In the genomic region with DNA sequence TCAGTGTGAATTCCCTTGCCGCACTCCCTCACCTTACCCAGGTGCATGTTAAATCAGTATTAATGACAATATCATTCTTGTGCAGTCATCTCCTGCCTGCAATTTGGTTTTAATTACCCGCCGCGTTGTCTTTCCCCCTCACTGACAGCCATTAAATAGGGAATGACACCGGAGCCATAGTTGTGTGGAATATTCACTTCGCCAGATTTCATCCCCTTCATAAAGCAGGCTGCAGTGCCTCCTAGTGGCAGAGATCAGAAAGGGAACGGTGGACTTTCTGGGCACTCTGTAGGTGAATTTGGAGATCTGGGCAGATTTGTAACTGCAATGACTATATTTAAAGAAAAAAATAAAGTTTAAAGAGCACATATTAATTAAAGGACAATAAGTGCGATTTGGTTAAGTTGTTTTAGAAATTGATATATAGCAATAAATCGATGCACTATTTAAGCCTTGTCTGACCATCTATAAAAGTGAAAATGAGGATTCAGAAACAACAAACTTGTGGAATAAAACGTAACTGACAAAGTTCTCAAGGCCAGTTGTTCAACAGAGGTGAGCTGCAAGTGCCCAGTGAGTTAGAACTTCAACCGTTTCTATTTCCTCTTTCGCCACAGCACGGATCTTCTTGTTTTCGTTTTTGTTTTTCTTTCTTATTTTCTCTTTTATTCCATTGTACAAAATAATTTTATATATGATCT, we compare ENCODE assay signal across 8 cellular contexts.
DNase-seq lines count a peak whose midpoint lies in the region; ATAC-seq, FAIRE-seq and TF ChIP-seq lines count a peak whose summit lies in the region.

No MANE protein-coding gene starts in this region.

- intact Hi-C loops in left lung (cut with DNase I): loop anchor here in 1 of 2 donors (10.0 kb wide), 1 partner anchor 881 kb away; no protein-coding TSS in a partner anchor

- ATAC-seq in left lung (peak; percentile 94), HG03442 (IDR thresholded peaks at IDR 0.05; ENCODE audit: unreplicated experiment) (no peak)

- H3K36me3 ChIP-seq in bronchial epithelial cell (ENCODE audit: control insufficient read depth, insufficient read depth, low read length) (no peaks in the 10 kb centered on the region), left lung (no peaks in the 10 kb centered on the region)

- no peaks in the 10 kb centered on the region for H3K9me3 ChIP-seq in left lung

- no peak overlapping the region for H3K27ac ChIP-seq in left lung

- H3K4me1 ChIP-seq in left lung: peaks cover 0 to 5% of the 10 kb centered on the region in 2 donors

- H3K27me3 ChIP-seq in bronchial epithelial cell (ENCODE audit: control insufficient read depth, insufficient read depth, low read length): no peaks in the 10 kb centered on the region
- H3K27me3 ChIP-seq in left lung: no peaks in the 10 kb centered on the region

- peak; percentile 14 to 52 for DNase-seq in NOMO-1 (lab: John Stamatoyannopoulos, UW; ENCODE audit: unreplicated experiment in 2 of 2)
- no peak for DNase-seq in NOMO-1 treated with dmso at 0.1 percent for 144 hours (lab: John Stamatoyannopoulos, UW; ENCODE audit: unreplicated experiment)
- peak; percentile 8 for DNase-seq in HS-5 (ENCODE audit: low read depth)
- DNase-seq in RPMI7951 (ENCODE audit: low read depth): peak; percentile 51
- DNase-seq in bronchial epithelial cell (ENCODE audit: low read depth): peak; percentile 28
- no peak for DNase-seq in left lung
- peak; percentile 71 for DNase-seq in superior temporal gyrus (ENCODE audit: extremely low spot score)

- TF ChIP-seq CTCF in bronchial epithelial cell (IDR thresholded peaks at IDR 0.05; ENCODE audit: insufficient read depth, low read length, severe bottlenecking): peak; percentile 70
- peak; percentile 76 to 83 for TF ChIP-seq CTCF in left lung (IDR thresholded peaks at IDR 0.05)

- no peak overlapping the region for H3K4me3 ChIP-seq in bronchial epithelial cell (ENCODE audit: low read depth, low read length)
- no peak overlapping the region for H3K4me3 ChIP-seq in left lung

- no peak for FAIRE-seq in bronchial epithelial cell (lab: Jason Lieb, UNC)

Comparison
In these comparisons a context has a peak if more than half of its experiments do, and no peak if none do; other contexts are left out.
1. DNase-seq: peak in NOMO-1 (2 of 2), HS-5 (single experiment), RPMI7951 (single experiment), bronchial epithelial cell (single experiment) and superior temporal gyrus (single experiment); none in NOMO-1 treated with dmso at 0.1 percent for 144 hours (single experiment) and left lung (0 of 2).